ENCODE assay signal across 28 cellular contexts in the genomic region with DNA sequence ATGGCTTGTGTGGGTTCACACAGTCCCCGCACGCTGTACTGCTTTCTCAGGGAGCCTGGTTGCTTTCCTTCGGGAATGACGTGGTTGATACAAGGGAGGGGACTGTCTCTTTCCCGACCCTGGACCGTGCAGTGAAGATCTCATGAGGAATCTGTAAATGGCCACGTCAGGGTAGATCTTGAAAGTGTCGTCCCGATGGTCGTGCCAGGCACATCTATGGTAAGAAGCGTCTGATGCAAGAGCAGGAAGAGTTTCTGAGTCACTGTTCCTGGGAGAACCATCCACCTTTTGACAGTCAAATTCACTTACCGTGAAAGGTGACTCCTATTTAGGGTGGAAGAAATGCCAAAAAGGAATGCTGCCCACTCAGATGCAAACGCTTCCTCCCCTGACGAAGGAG.
"Had no signal": no experiment of that assay in that cellular context is flagged by ENCODE, and none has a peak within 500 bp of the region (broad histone marks: within the 10 kb centered on the region; RNA-seq: fewer than 3 reads in every experiment).

No MANE protein-coding gene starts in this region.

- DNase-seq: colonic mucosa; effector CD8-positive, alpha-beta T cell; endodermal cell; foreskin keratinocyte; heart left ventricle; left cardiac atrium; mammary epithelial cell; natural killer cell; pancreas; spleen; stimulated activated CD4-positive, alpha-beta T cell treated with anti-CD3 and anti-CD28 coated beads, Interleukin-4, amount 100 ng/mL, for 4 hours; stimulated activated naive CD8-positive, alpha-beta T cell treated with anti-CD3 and anti-CD28 coated beads, Interleukin-15, Interleukin-2, amounts not matched to agents 100 U/mL and 50 U/mL, for 24 hours; substantia nigra; testis had no signal

- H3K27ac Mint-ChIP-seq: dendritic cell treated with granulocyte-macrophage colony-stimulating factor and Interleukin-4, amounts not matched to agents 40 ng/mL and 50 ng/mL, for 4 days; endodermal cell; natural killer cell; progenitor cell of endocrine pancreas; stimulated activated memory B cell treated with anti-CD40 and anti-IgM and Interleukin-4, amounts not matched to agents 10 μg/mL and 1 μg/mL and 100 μg/mL, for 72 hours; type B pancreatic cell had no signal

- H3K4me2 ChIP-seq: hepatocyte had no signal

- H3K79me2 ChIP-seq: hepatocyte had no signal

- H3K9me3 Mint-ChIP-seq: type B pancreatic cell had no signal

- H3K4me3 Mint-ChIP-seq: dendritic cell treated with granulocyte-macrophage colony-stimulating factor and Interleukin-4, amounts not matched to agents 40 ng/mL and 50 ng/mL, for 4 days; endodermal cell; natural killer cell; stimulated activated memory B cell treated with anti-CD40 and anti-IgM and Interleukin-4, amounts not matched to agents 10 μg/mL and 1 μg/mL and 100 μg/mL, for 72 hours; type B pancreatic cell had no signal

- H3K36me3 Mint-ChIP-seq: natural killer cell; stimulated activated memory B cell treated with anti-CD40 and anti-IgM and Interleukin-4, amounts not matched to agents 10 μg/mL and 1 μg/mL and 100 μg/mL, for 72 hours; type B pancreatic cell had no signal

- H3K27ac ChIP-seq: colonic mucosa, esophagus muscularis mucosa, foreskin keratinocyte, gastroesophageal sphincter, heart left ventricle, hepatocyte, left lung, neutrophil, pancreas, right atrium auricular region, skin epidermis, spleen, testis, tibial artery had no signal

- FAIRE-seq: islet of Langerhans, pancreas, urothelium cell line had no signal

- H3K36me3 ChIP-seq: colonic mucosa, esophagus muscularis mucosa, gastroesophageal sphincter, heart left ventricle, left lung, neutrophil, pancreas, right atrium auricular region, spleen, tibial artery had no signal

- H3K4me1 Mint-ChIP-seq: endodermal cell; stimulated activated memory B cell treated with anti-CD40 and anti-IgM and Interleukin-4, amounts not matched to agents 10 μg/mL and 1 μg/mL and 100 μg/mL, for 72 hours had no signal

- H3K4me3 ChIP-seq: colonic mucosa, esophagus muscularis mucosa, gastroesophageal sphincter, heart left ventricle, hepatocyte, left lung, pancreas, right atrium auricular region, skin epidermis, spleen, testis, tibial artery had no signal

- H3K27me3 ChIP-seq: colonic mucosa, esophagus muscularis mucosa, foreskin keratinocyte, heart left ventricle, hepatocyte, left lung, neutrophil, pancreas, right atrium auricular region, spleen, testis, tibial artery had no signal

- H3K27me3 Mint-ChIP-seq: dendritic cell treated with granulocyte-macrophage colony-stimulating factor and Interleukin-4, amounts not matched to agents 40 ng/mL and 50 ng/mL, for 4 days; stimulated activated memory B cell treated with anti-CD40 and anti-IgM and Interleukin-4, amounts not matched to agents 10 μg/mL and 1 μg/mL and 100 μg/mL, for 72 hours had no signal

- H2AFZ ChIP-seq: hepatocyte had no signal

- H3K4me1 ChIP-seq: colonic mucosa, esophagus muscularis mucosa, foreskin keratinocyte, gastroesophageal sphincter, heart left ventricle, left lung, pancreas, right atrium auricular region, spleen, testis, tibial artery had no signal

- ATAC-seq: foreskin keratinocyte; gastroesophageal sphincter; heart left ventricle; left cardiac atrium; left lung; natural killer cell; stimulated activated memory B cell treated with anti-CD40 and anti-IgM and Interleukin-4, amounts not matched to agents 10 μg/mL and 1 μg/mL and 100 μg/mL, for 72 hours; stimulated activated naive CD8-positive, alpha-beta T cell treated with anti-CD3 and anti-CD28 coated beads, Interleukin-15, Interleukin-2, amounts not matched to agents 100 U/mL and 50 U/mL, for 24 hours had no signal
